Comparison of ENCODE assay signal across 1 cellular context in genomic region chr16:4270091-4270490, GRCh38.
TF ChIP-seq lines count a peak whose summit lies in the region.

No MANE protein-coding gene starts in this region.

TF ChIP-seq in GM12878, 131 proteins besides CTCF, POLR2A, EP300 and RAD21:
- TF ChIP-seq RBBP5 (conservative IDR thresholded peaks at IDR 0.05) (no peak), RELB (IDR thresholded peaks at IDR 0.05; ENCODE audit: low read depth) (no peak), RELA (IDR thresholded peaks at IDR 0.05; ENCODE audit: borderline replicate concordance, partially characterized antibody) (no peak), ZNF217 (IDR thresholded peaks at IDR 0.05) (no peak), NFXL1 (IDR thresholded peaks at IDR 0.05; ENCODE audit: borderline replicate concordance) (no peak), RFX5 (IDR thresholded peaks at IDR 0.05; ENCODE audit: low read depth, low read length) (no peak), TCF7 (IDR thresholded peaks at IDR 0.05; ENCODE audit: borderline replicate concordance) (no peak), PAX5 (IDR thresholded peaks at IDR 0.05; ENCODE audit: borderline replicate concordance, low read depth, low read length) (no peak), NR2C2 (IDR thresholded peaks at IDR 0.05; ENCODE audit: borderline replicate concordance, control insufficient read depth, insufficient read length, low read depth) (no peak), E2F8 (IDR thresholded peaks at IDR 0.05; ENCODE audit: low read depth, partially characterized antibody) (no peak), ZNF592 (IDR thresholded peaks at IDR 0.05) (no peak), MYB (IDR thresholded peaks at IDR 0.05; ENCODE audit: borderline replicate concordance, low read depth, low read length) (no peak), PAX8 (IDR thresholded peaks at IDR 0.05) (no peak), PRDM15 (CRISPR knock-in tag; IDR thresholded peaks at IDR 0.05) (no peak), SIN3A (IDR thresholded peaks at IDR 0.05; ENCODE audit: low read depth, low read length) (no peak), ATF7 (IDR thresholded peaks at IDR 0.05; ENCODE audit: low read depth) (no peak)
